1 cellular context compared by ENCODE assay signal in the genomic region with DNA sequence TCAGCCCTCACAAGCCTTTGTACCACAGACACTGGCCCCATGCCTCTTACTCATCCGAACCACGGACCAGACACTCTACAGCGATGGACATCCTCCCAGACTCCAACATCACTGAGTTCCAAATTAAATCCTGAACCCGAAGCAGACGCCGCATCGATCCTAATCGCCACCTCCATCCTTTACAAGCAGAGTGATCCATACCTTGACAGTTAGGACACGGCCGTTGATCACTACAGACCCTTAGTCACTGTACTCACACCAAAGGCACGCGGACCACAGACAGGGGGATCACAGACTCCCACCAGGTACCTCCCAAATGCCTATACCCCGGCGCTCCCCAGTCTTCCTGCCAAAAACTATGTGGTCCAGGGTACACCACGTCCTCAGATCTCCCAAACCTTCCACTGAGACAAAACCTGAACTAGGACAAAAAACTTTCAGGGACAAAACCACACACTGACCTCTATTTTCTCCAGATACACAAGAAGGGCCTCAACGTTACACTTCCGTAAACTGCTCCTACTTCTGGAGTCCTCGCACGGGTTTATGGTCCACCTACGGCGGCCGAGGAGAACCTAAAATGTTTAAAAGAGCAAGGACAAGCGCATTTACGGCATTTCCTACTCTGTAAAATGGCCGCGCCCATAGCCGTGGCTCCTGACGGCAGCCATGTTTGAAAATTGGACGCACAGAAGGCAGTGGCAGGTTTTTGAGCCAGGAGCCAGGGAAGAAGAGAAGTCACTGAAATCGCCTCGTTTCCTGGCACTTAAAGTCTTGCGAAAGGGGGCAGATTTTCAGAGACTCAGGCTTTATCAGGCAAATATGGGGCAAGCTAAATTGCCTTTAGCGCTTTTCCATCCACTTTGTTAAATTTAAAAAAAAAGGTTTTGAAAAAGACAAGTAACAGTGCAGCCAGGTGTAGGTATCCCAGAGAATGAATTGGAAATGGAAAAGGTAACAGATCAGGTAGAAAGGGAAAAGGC.
TF ChIP-seq lines count a peak whose summit lies in the region.

A gene (minus strand): TSS at position 532 of the 983 bp plus-strand sequence. CDS start 12,480 bp downstream, outside the sequence.

TF ChIP-seq in K562, 482 proteins besides CTCF, POLR2A, EP300 and RAD21 (continued from another document and continues in another):
- TF ChIP-seq, protein P1, sequence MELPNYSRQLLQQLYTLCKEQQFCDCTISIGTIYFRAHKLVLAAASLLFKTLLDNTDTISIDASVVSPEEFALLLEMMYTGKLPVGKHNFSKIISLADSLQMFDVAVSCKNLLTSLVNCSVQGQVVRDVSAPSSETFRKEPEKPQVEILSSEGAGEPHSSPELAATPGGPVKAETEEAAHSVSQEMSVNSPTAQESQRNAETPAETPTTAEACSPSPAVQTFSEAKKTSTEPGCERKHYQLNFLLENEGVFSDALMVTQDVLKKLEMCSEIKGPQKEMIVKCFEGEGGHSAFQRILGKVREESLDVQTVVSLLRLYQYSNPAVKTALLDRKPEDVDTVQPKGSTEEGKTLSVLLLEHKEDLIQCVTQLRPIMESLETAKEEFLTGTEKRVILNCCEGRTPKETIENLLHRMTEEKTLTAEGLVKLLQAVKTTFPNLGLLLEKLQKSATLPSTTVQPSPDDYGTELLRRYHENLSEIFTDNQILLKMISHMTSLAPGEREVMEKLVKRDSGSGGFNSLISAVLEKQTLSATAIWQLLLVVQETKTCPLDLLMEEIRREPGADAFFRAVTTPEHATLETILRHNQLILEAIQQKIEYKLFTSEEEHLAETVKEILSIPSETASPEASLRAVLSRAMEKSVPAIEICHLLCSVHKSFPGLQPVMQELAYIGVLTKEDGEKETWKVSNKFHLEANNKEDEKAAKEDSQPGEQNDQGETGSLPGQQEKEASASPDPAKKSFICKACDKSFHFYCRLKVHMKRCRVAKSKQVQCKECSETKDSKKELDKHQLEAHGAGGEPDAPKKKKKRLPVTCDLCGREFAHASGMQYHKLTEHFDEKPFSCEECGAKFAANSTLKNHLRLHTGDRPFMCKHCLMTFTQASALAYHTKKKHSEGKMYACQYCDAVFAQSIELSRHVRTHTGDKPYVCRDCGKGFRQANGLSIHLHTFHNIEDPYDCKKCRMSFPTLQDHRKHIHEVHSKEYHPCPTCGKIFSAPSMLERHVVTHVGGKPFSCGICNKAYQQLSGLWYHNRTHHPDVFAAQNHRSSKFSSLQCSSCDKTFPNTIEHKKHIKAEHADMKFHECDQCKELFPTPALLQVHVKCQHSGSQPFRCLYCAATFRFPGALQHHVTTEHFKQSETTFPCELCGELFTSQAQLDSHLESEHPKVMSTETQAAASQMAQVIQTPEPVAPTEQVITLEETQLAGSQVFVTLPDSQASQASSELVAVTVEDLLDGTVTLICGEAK (IDR thresholded peaks at IDR 0.05), result peak; percentile 31; the same call in 1 of the 2 replicates
- TF ChIP-seq, protein P1 (CRISPR knock-in tag; IDR thresholded peaks at IDR 0.05), result no peak
- TF ChIP-seq, protein P2, sequence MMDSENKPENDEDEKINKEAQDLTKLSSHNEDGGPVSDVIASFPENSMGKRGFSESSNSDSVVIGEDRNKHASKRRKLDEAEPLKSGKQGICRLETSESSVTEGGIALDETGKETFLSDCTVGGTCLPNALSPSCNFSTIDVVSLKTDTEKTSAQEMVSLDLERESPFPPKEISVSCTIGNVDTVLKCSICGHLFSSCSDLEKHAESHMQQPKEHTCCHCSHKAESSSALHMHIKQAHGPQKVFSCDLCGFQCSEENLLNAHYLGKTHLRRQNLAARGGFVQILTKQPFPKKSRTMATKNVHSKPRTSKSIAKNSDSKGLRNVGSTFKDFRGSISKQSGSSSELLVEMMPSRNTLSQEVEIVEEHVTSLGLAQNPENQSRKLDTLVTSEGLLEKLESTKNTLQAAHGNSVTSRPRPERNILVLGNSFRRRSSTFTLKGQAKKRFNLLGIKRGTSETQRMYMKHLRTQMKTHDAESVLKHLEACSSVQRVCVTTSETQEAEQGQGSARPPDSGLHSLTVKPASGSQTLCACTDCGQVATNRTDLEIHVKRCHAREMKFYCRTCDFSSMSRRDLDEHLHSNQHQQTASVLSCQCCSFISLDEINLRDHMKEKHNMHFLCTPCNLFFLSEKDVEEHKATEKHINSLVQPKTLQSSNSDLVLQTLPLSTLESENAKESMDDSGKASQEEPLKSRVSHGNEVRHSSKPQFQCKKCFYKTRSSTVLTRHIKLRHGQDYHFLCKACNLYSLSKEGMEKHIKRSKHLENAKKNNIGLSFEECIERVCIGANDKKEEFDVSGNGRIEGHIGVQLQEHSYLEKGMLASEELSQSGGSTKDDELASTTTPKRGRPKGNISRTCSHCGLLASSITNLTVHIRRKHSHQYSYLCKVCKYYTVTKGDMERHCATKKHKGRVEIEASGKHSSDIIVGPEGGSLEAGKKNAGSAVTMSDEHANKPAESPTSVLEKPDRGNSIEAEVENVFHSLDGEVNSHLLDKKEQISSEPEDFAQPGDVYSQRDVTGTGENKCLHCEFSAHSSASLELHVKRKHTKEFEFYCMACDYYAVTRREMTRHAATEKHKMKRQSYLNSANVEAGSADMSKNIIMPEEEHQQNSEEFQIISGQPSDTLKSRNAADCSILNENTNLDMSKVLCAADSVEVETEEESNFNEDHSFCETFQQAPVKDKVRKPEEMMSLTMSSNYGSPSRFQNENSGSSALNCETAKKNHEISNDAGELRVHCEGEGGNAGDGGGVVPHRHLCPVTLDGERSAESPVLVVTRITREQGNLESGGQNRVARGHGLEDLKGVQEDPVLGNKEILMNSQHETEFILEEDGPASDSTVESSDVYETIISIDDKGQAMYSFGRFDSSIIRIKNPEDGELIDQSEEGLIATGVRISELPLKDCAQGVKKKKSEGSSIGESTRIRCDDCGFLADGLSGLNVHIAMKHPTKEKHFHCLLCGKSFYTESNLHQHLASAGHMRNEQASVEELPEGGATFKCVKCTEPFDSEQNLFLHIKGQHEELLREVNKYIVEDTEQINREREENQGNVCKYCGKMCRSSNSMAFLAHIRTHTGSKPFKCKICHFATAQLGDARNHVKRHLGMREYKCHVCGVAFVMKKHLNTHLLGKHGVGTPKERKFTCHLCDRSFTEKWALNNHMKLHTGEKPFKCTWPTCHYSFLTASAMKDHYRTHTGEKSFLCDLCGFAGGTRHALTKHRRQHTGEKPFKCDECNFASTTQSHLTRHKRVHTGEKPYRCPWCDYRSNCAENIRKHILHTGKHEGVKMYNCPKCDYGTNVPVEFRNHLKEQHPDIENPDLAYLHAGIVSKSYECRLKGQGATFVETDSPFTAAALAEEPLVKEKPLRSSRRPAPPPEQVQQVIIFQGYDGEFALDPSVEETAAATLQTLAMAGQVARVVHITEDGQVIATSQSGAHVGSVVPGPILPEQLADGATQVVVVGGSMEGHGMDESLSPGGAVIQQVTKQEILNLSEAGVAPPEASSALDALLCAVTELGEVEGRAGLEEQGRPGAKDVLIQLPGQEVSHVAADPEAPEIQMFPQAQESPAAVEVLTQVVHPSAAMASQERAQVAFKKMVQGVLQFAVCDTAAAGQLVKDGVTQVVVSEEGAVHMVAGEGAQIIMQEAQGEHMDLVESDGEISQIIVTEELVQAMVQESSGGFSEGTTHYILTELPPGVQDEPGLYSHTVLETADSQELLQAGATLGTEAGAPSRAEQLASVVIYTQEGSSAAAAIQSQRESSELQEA (IDR thresholded peaks at IDR 0.05; ENCODE audit: low read depth), result peak; percentile 95
- TF ChIP-seq JUND (IDR thresholded peaks at IDR 0.05; ENCODE audit: borderline replicate concordance, low read depth, low read length), result peak; percentile 32; the same call in 1 of the 2 replicates
- peak; percentile 51; the same call in 1 of the 3 replicates for TF ChIP-seq JUND (tag; IDR thresholded peaks at IDR 0.05; ENCODE audit: borderline replicate concordance, low read depth, low read length)
- TF ChIP-seq FOXK2 (conservative IDR thresholded peaks at IDR 0.05 in 1 of 2, IDR thresholded peaks at IDR 0.05 in 1 of 2; ENCODE audit: low read depth in 2 of 2), result peak; percentile 91 to 93
- TF ChIP-seq POLR2G (IDR thresholded peaks at IDR 0.05; ENCODE audit: low read depth, low read length), result 0 out of 2 replicates have a peak, but pooled peaks have one; percentile 13
- peak; percentile 83 for TF ChIP-seq SPI1 (IDR thresholded peaks at IDR 0.05; ENCODE audit: borderline replicate concordance, low read depth, low read length)
- TF ChIP-seq, protein P3, sequence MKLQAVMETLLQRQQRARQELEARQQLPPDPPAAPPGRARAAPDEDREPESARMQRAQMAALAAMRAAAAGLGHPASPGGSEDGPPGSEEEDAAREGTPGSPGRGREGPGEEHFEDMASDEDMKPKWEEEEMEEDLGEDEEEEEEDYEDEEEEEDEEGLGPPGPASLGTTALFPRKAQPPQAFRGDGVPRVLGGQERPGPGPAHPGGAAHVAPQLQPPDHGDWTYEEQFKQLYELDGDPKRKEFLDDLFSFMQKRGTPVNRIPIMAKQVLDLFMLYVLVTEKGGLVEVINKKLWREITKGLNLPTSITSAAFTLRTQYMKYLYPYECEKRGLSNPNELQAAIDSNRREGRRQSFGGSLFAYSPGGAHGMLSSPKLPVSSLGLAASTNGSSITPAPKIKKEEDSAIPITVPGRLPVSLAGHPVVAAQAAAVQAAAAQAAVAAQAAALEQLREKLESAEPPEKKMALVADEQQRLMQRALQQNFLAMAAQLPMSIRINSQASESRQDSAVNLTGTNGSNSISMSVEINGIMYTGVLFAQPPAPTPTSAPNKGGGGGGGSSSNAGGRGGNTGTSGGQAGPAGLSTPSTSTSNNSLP (IDR thresholded peaks at IDR 0.05; ENCODE audit: borderline replicate concordance, low read depth, low read length), result no peak
- TF ChIP-seq MYC (IDR thresholded peaks at IDR 0.05; ENCODE audit: low read depth, low read length), result 0 out of 2 replicates have a peak, but pooled peaks have one; percentile 31
- no peak for TF ChIP-seq MYC (CRISPR knock-in tag; IDR thresholded peaks at IDR 0.05; ENCODE audit: borderline replicate concordance, low read depth)
- peak; percentile 41 for TF ChIP-seq ASH1L (IDR thresholded peaks at IDR 0.05; ENCODE audit: borderline replicate concordance, low read depth, partially characterized antibody)
- TF ChIP-seq, protein P4, sequence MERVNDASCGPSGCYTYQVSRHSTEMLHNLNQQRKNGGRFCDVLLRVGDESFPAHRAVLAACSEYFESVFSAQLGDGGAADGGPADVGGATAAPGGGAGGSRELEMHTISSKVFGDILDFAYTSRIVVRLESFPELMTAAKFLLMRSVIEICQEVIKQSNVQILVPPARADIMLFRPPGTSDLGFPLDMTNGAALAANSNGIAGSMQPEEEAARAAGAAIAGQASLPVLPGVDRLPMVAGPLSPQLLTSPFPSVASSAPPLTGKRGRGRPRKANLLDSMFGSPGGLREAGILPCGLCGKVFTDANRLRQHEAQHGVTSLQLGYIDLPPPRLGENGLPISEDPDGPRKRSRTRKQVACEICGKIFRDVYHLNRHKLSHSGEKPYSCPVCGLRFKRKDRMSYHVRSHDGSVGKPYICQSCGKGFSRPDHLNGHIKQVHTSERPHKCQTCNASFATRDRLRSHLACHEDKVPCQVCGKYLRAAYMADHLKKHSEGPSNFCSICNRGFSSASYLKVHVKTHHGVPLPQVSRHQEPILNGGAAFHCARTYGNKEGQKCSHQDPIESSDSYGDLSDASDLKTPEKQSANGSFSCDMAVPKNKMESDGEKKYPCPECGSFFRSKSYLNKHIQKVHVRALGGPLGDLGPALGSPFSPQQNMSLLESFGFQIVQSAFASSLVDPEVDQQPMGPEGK (CRISPR knock-in tag; IDR thresholded peaks at IDR 0.05; ENCODE audit: borderline replicate concordance), result no peak
- peak; percentile 61; the same call in 1 of the 2 replicates for TF ChIP-seq PHF8 (IDR thresholded peaks at IDR 0.05; ENCODE audit: borderline replicate concordance, low read length)
- TF ChIP-seq, protein P5, sequence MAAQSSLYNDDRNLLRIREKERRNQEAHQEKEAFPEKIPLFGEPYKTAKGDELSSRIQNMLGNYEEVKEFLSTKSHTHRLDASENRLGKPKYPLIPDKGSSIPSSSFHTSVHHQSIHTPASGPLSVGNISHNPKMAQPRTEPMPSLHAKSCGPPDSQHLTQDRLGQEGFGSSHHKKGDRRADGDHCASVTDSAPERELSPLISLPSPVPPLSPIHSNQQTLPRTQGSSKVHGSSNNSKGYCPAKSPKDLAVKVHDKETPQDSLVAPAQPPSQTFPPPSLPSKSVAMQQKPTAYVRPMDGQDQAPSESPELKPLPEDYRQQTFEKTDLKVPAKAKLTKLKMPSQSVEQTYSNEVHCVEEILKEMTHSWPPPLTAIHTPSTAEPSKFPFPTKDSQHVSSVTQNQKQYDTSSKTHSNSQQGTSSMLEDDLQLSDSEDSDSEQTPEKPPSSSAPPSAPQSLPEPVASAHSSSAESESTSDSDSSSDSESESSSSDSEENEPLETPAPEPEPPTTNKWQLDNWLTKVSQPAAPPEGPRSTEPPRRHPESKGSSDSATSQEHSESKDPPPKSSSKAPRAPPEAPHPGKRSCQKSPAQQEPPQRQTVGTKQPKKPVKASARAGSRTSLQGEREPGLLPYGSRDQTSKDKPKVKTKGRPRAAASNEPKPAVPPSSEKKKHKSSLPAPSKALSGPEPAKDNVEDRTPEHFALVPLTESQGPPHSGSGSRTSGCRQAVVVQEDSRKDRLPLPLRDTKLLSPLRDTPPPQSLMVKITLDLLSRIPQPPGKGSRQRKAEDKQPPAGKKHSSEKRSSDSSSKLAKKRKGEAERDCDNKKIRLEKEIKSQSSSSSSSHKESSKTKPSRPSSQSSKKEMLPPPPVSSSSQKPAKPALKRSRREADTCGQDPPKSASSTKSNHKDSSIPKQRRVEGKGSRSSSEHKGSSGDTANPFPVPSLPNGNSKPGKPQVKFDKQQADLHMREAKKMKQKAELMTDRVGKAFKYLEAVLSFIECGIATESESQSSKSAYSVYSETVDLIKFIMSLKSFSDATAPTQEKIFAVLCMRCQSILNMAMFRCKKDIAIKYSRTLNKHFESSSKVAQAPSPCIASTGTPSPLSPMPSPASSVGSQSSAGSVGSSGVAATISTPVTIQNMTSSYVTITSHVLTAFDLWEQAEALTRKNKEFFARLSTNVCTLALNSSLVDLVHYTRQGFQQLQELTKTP (IDR thresholded peaks at IDR 0.05; ENCODE audit: low read depth in 1 of 2, partially characterized antibody in 2 of 2), result peak in 1 of 2 experiments; percentile 63
- peak; percentile 89 for TF ChIP-seq ZNF644 (tag; IDR thresholded peaks at IDR 0.05; ENCODE audit: low read depth)
- TF ChIP-seq ZNF316 (IDR thresholded peaks at IDR 0.05), result no peak
- peak; percentile 91 for TF ChIP-seq HCFC1 (IDR thresholded peaks at IDR 0.05; ENCODE audit: low read depth, low read length)
